ENCODE assay signal across 33 cellular contexts in genomic region chr11:70433038-70433437, GRCh38.
"Had no signal": no experiment of that assay in that cellular context is flagged by ENCODE, and none has a peak within 500 bp of the region (broad histone marks: within the 10 kb centered on the region; RNA-seq: fewer than 3 reads in every experiment).

No MANE protein-coding gene starts in this region.

- H3K4me3 Mint-ChIP-seq: activated CD4-positive, alpha-beta T cell treated with anti-CD3 and anti-CD28 coated beads, Interleukin-2, amount 10 ng/mL, durations not matched to agents 24 days and 14 days; activated CD8-positive, alpha-beta T cell treated with anti-CD3 and anti-CD28 coated beads for 36 hours; activated naive CD4-positive, alpha-beta T cell treated with anti-CD3 and anti-CD28 coated beads, Interleukin-2, amount 50 U/mL, for 24 hours; activated naive CD8-positive, alpha-beta T cell treated with anti-CD3 and anti-CD28 coated beads, Interleukin-2, amount 10 ng/mL, durations not matched to agents 7 days and 5 days; activated T-cell treated with anti-CD3 and anti-CD28 coated beads, Interleukin-2, amount 50 U/mL, for 72 hours; activated T-helper 17 cell treated with anti-CD3 and anti-CD28 coated beads, Interleukin-2, amount 50 U/mL, for 72 hours had no signal

- H3K4me2 ChIP-seq: PC-9 had no signal

- H3K27me3 Mint-ChIP-seq: activated CD4-positive, alpha-beta T cell treated with anti-CD3 and anti-CD28 coated beads, Interleukin-2, amount 10 ng/mL, durations not matched to agents 24 days and 14 days; activated CD8-positive, alpha-beta T cell treated with anti-CD3 and anti-CD28 coated beads for 36 hours; activated naive CD4-positive, alpha-beta T cell treated with anti-CD3 and anti-CD28 coated beads, Interleukin-2, amount 50 U/mL, for 24 hours had no signal

- DNase-seq: activated CD4-positive, alpha-beta T cell treated with anti-CD3 and anti-CD28 coated beads for 1 hour; activated CD4-positive, alpha-beta T cell treated with anti-CD3 and anti-CD28 coated beads, Interleukin-2, amount 10 ng/mL, durations not matched to agents 24 days and 14 days; activated CD4-positive, alpha-beta T cell treated with anti-CD3 and anti-CD28 coated beads, Interleukin-2, amount 50 U/mL, for 4 hours; activated CD4-positive, CD25-positive, alpha-beta regulatory T cell; activated CD8-positive, alpha-beta T cell treated with anti-CD3 and anti-CD28 coated beads for 36 hours; activated effector memory CD4-positive, alpha-beta T cell treated with anti-CD3 and anti-CD28 coated beads, Interleukin-2, amount 50 U/mL, for 16 hours; activated naive CD4-positive, alpha-beta T cell; activated naive CD8-positive, alpha-beta T cell treated with anti-CD3 and anti-CD28 coated beads, Interleukin-2, amount 10 ng/mL, durations not matched to agents 7 days and 5 days; activated T-cell treated with anti-CD3 and anti-CD28 coated beads, Interleukin-2, amount 50 U/mL, for 1 hour; activated T-cell treated with anti-CD3 and anti-CD28 coated beads, Interleukin-2, amount 50 U/mL, for 72 hours; amygdala; NCI-H1092 treated with DMSO at 0.1 percent for 48 hours; NCI-H1417; NCI-H146; NCI-H187; NCI-H2029 treated with DMSO at 0.1 percent for 48 hours; NCI-H2107; NCI-H2171; NCI-H510A; NCI-H526; NCI-H748 treated with DMSO at 0.1 percent for 48 hours; NK-92 treated with Interleukin-12 subunit alpha and Interleukin-12 subunit beta, amount 100 ng/mL, for 24 hours; PC-9; Right ventricle myocardium superior; SW 1271; T-helper 1 cell; T-helper 2 cell; T-helper 9 cell had no signal

- H3K4me1 ChIP-seq: ascending aorta had no signal

- H3K36me3 Mint-ChIP-seq: activated naive CD8-positive, alpha-beta T cell treated with anti-CD3 and anti-CD28 coated beads, Interleukin-2, amount 10 ng/mL, durations not matched to agents 7 days and 5 days had no signal

- H3K27me3 ChIP-seq: ascending aorta, cardiac muscle cell had no signal

- H3K4me3 ChIP-seq: ascending aorta, cardiac muscle cell, PC-9 had no signal

- H3K27ac Mint-ChIP-seq: activated CD4-positive, alpha-beta T cell treated with anti-CD3 and anti-CD28 coated beads, Interleukin-2, amount 10 ng/mL, durations not matched to agents 24 days and 14 days; activated CD8-positive, alpha-beta T cell treated with anti-CD3 and anti-CD28 coated beads for 36 hours; activated naive CD8-positive, alpha-beta T cell treated with anti-CD3 and anti-CD28 coated beads, Interleukin-2, amount 10 ng/mL, durations not matched to agents 7 days and 5 days; activated T-cell treated with anti-CD3 and anti-CD28 coated beads, Interleukin-2, amount 50 U/mL, for 72 hours; activated T-helper 17 cell treated with anti-CD3 and anti-CD28 coated beads, Interleukin-2, amount 50 U/mL, for 72 hours had no signal

- ATAC-seq: activated CD8-positive, alpha-beta T cell treated with anti-CD3 and anti-CD28 coated beads for 36 hours; activated T-cell treated with anti-CD3 and anti-CD28 coated beads, Interleukin-2, amount 50 U/mL, for 72 hours; activated T-helper 17 cell treated with anti-CD3 and anti-CD28 coated beads, Interleukin-2, amount 50 U/mL, for 72 hours had no signal

- H3K27ac ChIP-seq: ascending aorta, cardiac muscle cell, PC-9, VCaP had no signal

- H3K4me1 Mint-ChIP-seq: activated CD4-positive, alpha-beta T cell treated with anti-CD3 and anti-CD28 coated beads, Interleukin-2, amount 10 ng/mL, durations not matched to agents 24 days and 14 days; activated naive CD4-positive, alpha-beta T cell treated with anti-CD3 and anti-CD28 coated beads, Interleukin-2, amount 50 U/mL, for 24 hours; activated naive CD8-positive, alpha-beta T cell treated with anti-CD3 and anti-CD28 coated beads, Interleukin-2, amount 10 ng/mL, durations not matched to agents 7 days and 5 days; activated T-helper 17 cell treated with anti-CD3 and anti-CD28 coated beads, Interleukin-2, amount 50 U/mL, for 72 hours had no signal

- H3K9me3 Mint-ChIP-seq: activated CD4-positive, alpha-beta T cell treated with anti-CD3 and anti-CD28 coated beads, Interleukin-2, amount 10 ng/mL, durations not matched to agents 24 days and 14 days; activated CD8-positive, alpha-beta T cell treated with anti-CD3 and anti-CD28 coated beads for 36 hours; activated naive CD4-positive, alpha-beta T cell treated with anti-CD3 and anti-CD28 coated beads, Interleukin-2, amount 50 U/mL, for 24 hours; activated naive CD8-positive, alpha-beta T cell treated with anti-CD3 and anti-CD28 coated beads, Interleukin-2, amount 10 ng/mL, durations not matched to agents 7 days and 5 days; activated T-cell treated with anti-CD3 and anti-CD28 coated beads, Interleukin-2, amount 50 U/mL, for 72 hours; activated T-helper 17 cell treated with anti-CD3 and anti-CD28 coated beads, Interleukin-2, amount 50 U/mL, for 72 hours had no signal

- H3K9me3 ChIP-seq: ascending aorta had no signal

- H2AFZ ChIP-seq: PC-9 had no signal
